ENCODE assay signal across 8 cellular contexts in genomic region chr12:45130881-45131281, GRCh38.
DNase-seq lines count a peak whose midpoint lies in the region; ATAC-seq and TF ChIP-seq lines count a peak whose summit lies in the region.

No MANE protein-coding gene starts in this region.

- DNase-seq in Caco-2 = peak; percentile 65 to 74
- peak; percentile 23 for DNase-seq in GM19238 (ENCODE audit: insufficient read length, low spot score)
- DNase-seq in NCI-H69 (lab: John Stamatoyannopoulos, UW) = peak; percentile 79
- peak; percentile 20 for DNase-seq in activated T-cell treated with anti-CD3 and anti-CD28 coated beads, Interleukin-2, amount 50 U/mL, for 1 hour
- DNase-seq in foreskin fibroblast = peak; percentile 41 to 76
- DNase-seq in osteoblast (ENCODE audit: insufficient read length, low spot score, missing footprints) = peak; percentile 84
- no peak for DNase-seq in cortex of kidney (lab: John Stamatoyannopoulos, UW)

- H3K4me1 ChIP-seq in Caco-2 = no peaks in the 10 kb centered on the region
- no peaks in the 10 kb centered on the region for H3K4me1 ChIP-seq in osteoblast (ENCODE audit: insufficient read depth, low read length)

- H3K27ac ChIP-seq in osteoblast (ENCODE audit: low read depth, low read length) = no peak overlapping the region

- no peaks in the 10 kb centered on the region for H4K20me1 ChIP-seq in osteoblast (ENCODE audit: insufficient read depth, low read length)

- no peak overlapping the region for H2AFZ ChIP-seq in osteoblast (ENCODE audit: low read length)

- POLR2A ChIA-PET in Caco-2 (lab: Charles Lee) = interaction anchor here (0.5 kb wide), 1 partner anchor 1242 kb away, joined by 7 read pairs; no protein-coding TSS in a partner anchor

- intact Hi-C loops in Caco-2 (cut with micrococcal nuclease; ENCODE audit: unreplicated experiment) = loop anchor here (1.0 to 10.0 kb wide), 6 partner anchors 40 to 781 kb away; partner anchors contain the start of gene ARID2

- no peaks in the 10 kb centered on the region for H3K27me3 Mint-ChIP-seq in Caco-2 (ENCODE audit: insufficient read depth, unreplicated experiment)

- H3K27me3 ChIP-seq in Caco-2 (replicated peaks; ENCODE audit: control insufficient read depth, insufficient read depth, low read length) = no peaks in the 10 kb centered on the region
- H3K27me3 ChIP-seq in osteoblast (ENCODE audit: insufficient read depth, low read length) = peaks cover 7% of the 10 kb centered on the region

- no peaks in the 10 kb centered on the region for H3K36me3 Mint-ChIP-seq in Caco-2 (ENCODE audit: insufficient read depth, unreplicated experiment)

- H3K79me2 ChIP-seq in osteoblast (ENCODE audit: insufficient read depth, low read length) = no peaks in the 10 kb centered on the region

- H3K4me3 ChIP-seq in Caco-2 (ENCODE audit: low read depth, low read length) (no peak overlapping the region), foreskin fibroblast (ENCODE audit: low read depth in 1 of 2, low read length in 2 of 2) (no peak overlapping the region), osteoblast (ENCODE audit: insufficient read depth, low read length) (no peak overlapping the region)

- H3K36me3 ChIP-seq in Caco-2 (ENCODE audit: control insufficient read depth, insufficient read depth, low read length) (no peaks in the 10 kb centered on the region), osteoblast (ENCODE audit: insufficient read depth, low read length) (no peaks in the 10 kb centered on the region)

- H3K4me1 Mint-ChIP-seq in Caco-2 (ENCODE audit: low read depth, unreplicated experiment) = no peaks in the 10 kb centered on the region

- ATAC-seq in HG03460 (IDR thresholded peaks at IDR 0.05; ENCODE audit: unreplicated experiment) = peak; percentile 74

- no peak overlapping the region for H3K4me3 Mint-ChIP-seq in Caco-2 (ENCODE audit: unreplicated experiment)

- H3K27ac Mint-ChIP-seq in Caco-2 (ENCODE audit: unreplicated experiment) = no peak overlapping the region

- H3K9me3 ChIP-seq in Caco-2 (no peaks in the 10 kb centered on the region), osteoblast (ENCODE audit: low read depth, low read length) (no peaks in the 10 kb centered on the region)

- peak; percentile 77 to 85 for TF ChIP-seq CTCF in Caco-2 (IDR thresholded peaks at IDR 0.05; ENCODE audit: insufficient read depth in 1 of 2, low read depth in 1 of 2, low read length in 1 of 2, severe bottlenecking in 1 of 2, unreplicated experiment in 1 of 2)
- peak; percentile 70 for TF ChIP-seq CTCF in foreskin fibroblast (IDR thresholded peaks at IDR 0.05; ENCODE audit: low read depth, low read length)
- TF ChIP-seq CTCF in osteoblast (IDR thresholded peaks at IDR 0.05; ENCODE audit: extremely low read depth, low read depth, low read length) = peak; percentile 73

- H3K9me3 Mint-ChIP-seq in Caco-2 (ENCODE audit: unreplicated experiment) = peaks cover 23% of the 10 kb centered on the region

- H3K4me2 ChIP-seq in osteoblast (ENCODE audit: insufficient read depth, low read length) = no peak overlapping the region

- BruUV-seq in Caco-2 (replicated peaks; lab: Mats Ljungman, UMichigan) = no TSS peak

- CTCF ChIA-PET in Caco-2 (lab: Charles Lee) = interaction anchor here (0.6 to 1.1 kb wide), 2 partner anchors 40 to 334 kb away, joined by 3 read pairs; no protein-coding TSS in a partner anchor
